ENCODE assay signal across 25 cellular contexts in genomic region chr14:96079066-96079465, GRCh38.
"Had no signal": no experiment of that assay in that cellular context is flagged by ENCODE, and none has a peak within 500 bp of the region (broad histone marks: within the 10 kb centered on the region; RNA-seq: fewer than 3 reads in every experiment).

No MANE protein-coding gene starts in this region.

- H3K36me3 ChIP-seq: adrenal gland, esophagus squamous epithelium, gastroesophageal sphincter, right lobe of liver, thoracic aorta, upper lobe of left lung, WERI-Rb-1 had no signal

- H3K27me3 ChIP-seq: adrenal gland, esophagus squamous epithelium, gastroesophageal sphincter, right lobe of liver, upper lobe of left lung had no signal

- H3K4me1 Mint-ChIP-seq: endodermal cell, memory B cell, naive B cell, T-cell had no signal

- H3K27ac Mint-ChIP-seq: activated CD8-positive, alpha-beta T cell treated with anti-CD3 and anti-CD28 coated beads, Interleukin-2, amount 10 ng/mL, durations not matched to agents 7 days and 5 days; activated naive CD8-positive, alpha-beta T cell; endodermal cell; memory B cell; stimulated activated naive B cell treated with anti-CD40 and anti-IgM and Interleukin-4, amounts not matched to agents 10 μg/mL and 1 μg/mL and 100 μg/mL, for 72 hours; T-cell had no signal

- H3K9me3 ChIP-seq: adrenal gland, esophagus squamous epithelium, gastroesophageal sphincter, right lobe of liver, thoracic aorta, upper lobe of left lung had no signal

- H3K4me3 ChIP-seq: adrenal gland, esophagus squamous epithelium, gastroesophageal sphincter, right lobe of liver, thoracic aorta, upper lobe of left lung had no signal

- H3K9ac ChIP-seq: parathyroid adenoma had no signal

- H3K4me3 Mint-ChIP-seq: activated CD8-positive, alpha-beta T cell treated with anti-CD3 and anti-CD28 coated beads, Interleukin-2, amount 10 ng/mL, durations not matched to agents 7 days and 5 days; activated naive CD8-positive, alpha-beta T cell; endodermal cell; memory B cell; naive B cell; stimulated activated naive B cell treated with anti-CD40 and anti-IgM and Interleukin-4, amounts not matched to agents 10 μg/mL and 1 μg/mL and 100 μg/mL, for 72 hours; T-cell had no signal

- H3K9me3 Mint-ChIP-seq: endodermal cell; memory B cell; stimulated activated naive B cell treated with anti-CD40 and anti-IgM and Interleukin-4, amounts not matched to agents 10 μg/mL and 1 μg/mL and 100 μg/mL, for 72 hours; T-cell had no signal

- H3K27ac ChIP-seq: gastroesophageal sphincter, parathyroid adenoma, right lobe of liver, thoracic aorta, upper lobe of left lung, WERI-Rb-1 had no signal

- H3K4me1 ChIP-seq: adrenal gland, gastroesophageal sphincter, parathyroid adenoma, right lobe of liver had no signal

- H2AFZ ChIP-seq: parathyroid adenoma had no signal

- H3K36me3 Mint-ChIP-seq: activated naive CD8-positive, alpha-beta T cell; memory B cell; stimulated activated naive B cell treated with anti-CD40 and anti-IgM and Interleukin-4, amounts not matched to agents 10 μg/mL and 1 μg/mL and 100 μg/mL, for 72 hours had no signal

- ATAC-seq: activated CD8-positive, alpha-beta T cell treated with anti-CD3 and anti-CD28 coated beads, Interleukin-2, amount 10 ng/mL, durations not matched to agents 7 days and 5 days; gastroesophageal sphincter; left ventricle myocardium superior; right lobe of liver; stimulated activated naive B cell treated with anti-CD40 and anti-IgM and Interleukin-4, amounts not matched to agents 10 μg/mL and 1 μg/mL and 100 μg/mL, for 72 hours; T-cell had no signal

- DNase-seq: activated CD4-positive, alpha-beta T cell treated with anti-CD3 and anti-CD28 coated beads, Interleukin-2, amount 50 U/mL, for 1 hour; activated CD4-positive, CD25-positive, alpha-beta regulatory T cell treated with anti-CD3 and anti-CD28 coated beads, Interleukin-2, amount 50 U/mL, for 72 hours; activated CD8-positive, alpha-beta T cell treated with anti-CD3 and anti-CD28 coated beads, Interleukin-2, amount 10 ng/mL, durations not matched to agents 7 days and 5 days; activated naive CD4-positive, alpha-beta T cell; activated T-cell treated with anti-CD3 and anti-CD28 coated beads, Interleukin-2, amount 50 U/mL, for 1 hour; adrenal gland; cortex of kidney; endodermal cell; esophagus squamous epithelium; left ventricle myocardium superior; naive B cell; nucleus accumbens; right lobe of liver; stimulated activated CD4-positive, alpha-beta T cell treated with anti-CD3 and anti-CD28 coated beads, Interleukin-2, amount 100 ng/mL, for 48 hours; stimulated activated CD8-positive, alpha-beta memory T cell treated with anti-CD3 and anti-CD28 coated beads, Interleukin-4, amount 100 ng/mL, for 48 hours; stimulated activated naive B cell treated with anti-CD40 and anti-IgM and Interleukin-4, amounts not matched to agents 10 μg/mL and 1 μg/mL and 100 μg/mL, for 72 hours; T-cell; WERI-Rb-1 had no signal

- H3K79me2 ChIP-seq: parathyroid adenoma had no signal

- FAIRE-seq: TTC549 had no signal
